ENCODE assay signal across 14 cellular contexts in genomic region chr14:92655802-92656201, GRCh38.
DNase-seq lines count a peak whose midpoint lies in the region; ATAC-seq, FAIRE-seq and TF ChIP-seq lines count a peak whose summit lies in the region.
"Had no signal": no experiment of that assay in that cellular context is flagged by ENCODE, and none has a peak within 500 bp of the region (broad histone marks: within the 10 kb centered on the region; RNA-seq: fewer than 3 reads in every experiment).

No MANE protein-coding gene starts in this region.

- H4K8ac ChIP-seq in mesendoderm (ENCODE audit: low read depth, low read length) = no peak overlapping the region

- H3K18ac ChIP-seq in mesendoderm (ENCODE audit: low read length) = no peak overlapping the region

- peak; percentile 18 for FAIRE-seq in GM19239 (lab: Jason Lieb, UNC)

- no peak overlapping the region for H3K4ac ChIP-seq in mesendoderm (ENCODE audit: low read depth, low read length)

- no peak for ATAC-seq in effector memory CD8-positive, alpha-beta T cell (replicated peaks)

- no peak for TF ChIP-seq CTCF in neutrophil (IDR thresholded peaks at IDR 0.05)

- no peak overlapping the region for H3K23ac ChIP-seq in mesendoderm (ENCODE audit: low read length)

- H4K5ac ChIP-seq in mesendoderm (ENCODE audit: low read length) = no peak overlapping the region

- no peak overlapping the region for H2BK120ac ChIP-seq in mesendoderm (ENCODE audit: low read depth, low read length)

- peak overlapping the region in 7 of 11 experiments; percentile 22 to 94 (median 89); a peak in 13 of 22 replicates for H3K9ac ChIP-seq in BLaER1 treated with 17β-estradiol and CSF1 and Interleukin-3, amounts not matched to agents 10 nM and 100 nM
- no peak overlapping the region for H3K9ac ChIP-seq in mesendoderm (ENCODE audit: low read length)

- no peak overlapping the region for H2BK5ac ChIP-seq in mesendoderm (ENCODE audit: low read length)

- H3K4me1 ChIP-seq in BLaER1 treated with 17β-estradiol and CSF1 and Interleukin-3, amounts not matched to agents 10 nM and 100 nM = peaks cover 64 to 94% (median 74%) of the 10 kb centered on the region in 10 experiments
- peaks cover 76 to 87% of the 10 kb centered on the region in 2 experiments for H3K4me1 ChIP-seq in neutrophil (ENCODE audit: control insufficient read depth in 1 of 2, insufficient read depth in 1 of 2, low read depth in 1 of 2, low read length in 1 of 2)
- no peaks in the 10 kb centered on the region for H3K4me1 ChIP-seq in mesendoderm (ENCODE audit: control insufficient read depth, low read depth, low read length)

- peak overlapping the region in 8 of 11 experiments; percentile 88 to 100 (median 98); a peak in 16 of 22 replicates for H3K4me2 ChIP-seq in BLaER1 treated with 17β-estradiol and CSF1 and Interleukin-3, amounts not matched to agents 10 nM and 100 nM
- no peak overlapping the region for H3K4me2 ChIP-seq in mesendoderm (ENCODE audit: low read length)
- H3K4me2 ChIP-seq: PC-9 had no signal

- peaks cover 0 to 3% (median 0%) of the 10 kb centered on the region in 11 experiments; a peak in 1 of 22 replicates for H3K9me3 ChIP-seq in BLaER1 treated with 17β-estradiol and CSF1 and Interleukin-3, amounts not matched to agents 10 nM and 100 nM (replicated peaks in 1 of 11)
- no peaks in the 10 kb centered on the region for H3K9me3 ChIP-seq in neutrophil

- H3K9me3 Mint-ChIP-seq in effector memory CD8-positive, alpha-beta T cell = no peaks in the 10 kb centered on the region

- no peaks in the 10 kb centered on the region for H3K79me1 ChIP-seq in mesendoderm (ENCODE audit: low read length)

- no peak overlapping the region for H2BK15ac ChIP-seq in mesendoderm (replicated peaks; ENCODE audit: low read depth)

- DNase-seq in GM19239 (ENCODE audit: insufficient read length, low spot score) = no peak
- no peak for DNase-seq in effector memory CD8-positive, alpha-beta T cell
- DNase-seq in AG08396 (ENCODE audit: low spot score) = no peak
- DNase-seq in A172 (ENCODE audit: low spot score) = no peak
- DNase-seq in mesendoderm = no peak
- DNase-seq in Ammon's horn (ENCODE audit: low spot score) = no peak
- DNase-seq: activated CD4-positive, alpha-beta T cell treated with anti-CD3 and anti-CD28 coated beads, Interleukin-2, amount 50 U/mL, for 4 hours; C1 segment of cervical spinal cord; kidney glomerular epithelial cell; NCI-H446; nucleus accumbens; PC-9 had no signal

- peaks cover 0 to 61% (median 7%) of the 10 kb centered on the region in 11 experiments; a peak in 9 of 22 replicates for H4K20me1 ChIP-seq in BLaER1 treated with 17β-estradiol and CSF1 and Interleukin-3, amounts not matched to agents 10 nM and 100 nM

- no peaks in the 10 kb centered on the region for H3K79me2 ChIP-seq in mesendoderm (ENCODE audit: control insufficient read depth, insufficient read depth, low read length)

- peak overlapping the region; percentile 39 to 84 for H3K4me3 Mint-ChIP-seq in effector memory CD8-positive, alpha-beta T cell

- H3K27me3 Mint-ChIP-seq in effector memory CD8-positive, alpha-beta T cell = no peaks in the 10 kb centered on the region

- H3K27ac Mint-ChIP-seq in effector memory CD8-positive, alpha-beta T cell = peak overlapping the region; percentile 91 to 97

- no CpG with 5 or more reads among the region's 7 CpGs for WGBS in mesendoderm (ENCODE audit: extremely low coverage, insufficient coverage, low lambda C conversion rate)

- H3K36me3 ChIP-seq in BLaER1 treated with 17β-estradiol and CSF1 and Interleukin-3, amounts not matched to agents 10 nM and 100 nM = peaks cover 0 to 70% (median 35%) of the 10 kb centered on the region in 11 experiments; a peak in 18 of 22 replicates
- H3K36me3 ChIP-seq in neutrophil (peaks cover 61% of the 10 kb centered on the region), mesendoderm (ENCODE audit: control insufficient read depth, insufficient read depth, low read length) (no peaks in the 10 kb centered on the region)

- H3K56ac ChIP-seq in mesendoderm (ENCODE audit: low read length) = no peak overlapping the region

- H3K36me3 Mint-ChIP-seq in effector memory CD8-positive, alpha-beta T cell (ENCODE audit: insufficient read depth) = peaks cover 62% of the 10 kb centered on the region

- H3K4me1 Mint-ChIP-seq in effector memory CD8-positive, alpha-beta T cell (ENCODE audit: low read depth in 2 of 2) = peaks cover 69 to 72% of the 10 kb centered on the region in 2 donors

- H2AK5ac ChIP-seq in mesendoderm (ENCODE audit: low read length) = no peak overlapping the region

- H3K27me3 ChIP-seq in BLaER1 treated with 17β-estradiol and CSF1 and Interleukin-3, amounts not matched to agents 10 nM and 100 nM = peaks cover 0 to 24% (median 11%) of the 10 kb centered on the region in 11 experiments; a peak in 14 of 22 replicates
- H3K27me3 ChIP-seq in neutrophil = no peaks in the 10 kb centered on the region
- H3K27me3 ChIP-seq in mesendoderm (ENCODE audit: insufficient read depth, low read length, poor library complexity) = no peaks in the 10 kb centered on the region

- H3K4me3 ChIP-seq in BLaER1 treated with 17β-estradiol and CSF1 and Interleukin-3, amounts not matched to agents 10 nM and 100 nM = peak overlapping the region in 6 of 10 experiments; percentile 78 to 97 (median 84); a peak in 12 of 20 replicates
- H3K4me3 ChIP-seq in neutrophil (ENCODE audit: low read depth in 1 of 2, low read length in 1 of 2) = peak overlapping the region; percentile 93 to 100
- H3K4me3 ChIP-seq in mesendoderm (ENCODE audit: low read length) = no peak overlapping the region
- H3K4me3 ChIP-seq: PC-9 had no signal

- H3K27ac ChIP-seq in BLaER1 treated with 17β-estradiol and CSF1 and Interleukin-3, amounts not matched to agents 10 nM and 100 nM = peak overlapping the region in 10 of 11 experiments; percentile 0 to 99 (median 95); a peak in 18 of 22 replicates
- peak overlapping the region; percentile 100 for H3K27ac ChIP-seq in neutrophil
- no peak overlapping the region for H3K27ac ChIP-seq in mesendoderm (ENCODE audit: low read depth, low read length)
- H3K27ac ChIP-seq: PC-9 had no signal
